24 cellular contexts compared by ENCODE assay signal in the genomic region with DNA sequence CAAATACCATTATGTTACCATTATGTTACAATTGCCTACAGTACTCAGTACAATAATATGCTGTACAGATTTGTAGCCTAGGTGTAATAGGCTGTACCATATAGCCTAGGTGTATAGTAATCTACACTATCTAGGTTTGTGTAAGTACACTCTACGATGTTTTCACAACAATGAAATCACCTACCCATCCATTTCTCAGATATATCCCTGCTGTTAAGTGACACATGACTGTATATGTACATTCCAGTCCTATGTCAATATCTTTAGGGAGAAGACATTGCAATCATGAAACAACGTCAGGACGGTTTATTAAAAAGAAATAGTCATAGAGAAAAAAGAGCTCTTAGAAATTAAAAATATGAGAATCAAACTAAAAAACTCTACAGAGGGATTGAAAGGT.
DNase-seq lines count a peak whose midpoint lies in the region; ATAC-seq, FAIRE-seq and TF ChIP-seq lines count a peak whose summit lies in the region.
"Had no signal": no experiment of that assay in that cellular context is flagged by ENCODE, and none has a peak within 500 bp of the region (broad histone marks: within the 10 kb centered on the region; RNA-seq: fewer than 3 reads in every experiment).

No MANE protein-coding gene starts in this region.

- H3K27ac ChIP-seq in breast epithelium: peak overlapping the region; percentile 4 to 50

- H3K36me3 Mint-ChIP-seq in activated naive CD8-positive, alpha-beta T cell treated with anti-CD3 and anti-CD28 coated beads, Interleukin-2, amount 50 U/mL, for 24 hours (ENCODE audit: low read depth): peaks cover 6% of the 10 kb centered on the region

- H3K9me3 Mint-ChIP-seq in activated naive CD8-positive, alpha-beta T cell treated with anti-CD3 and anti-CD28 coated beads, Interleukin-2, amount 50 U/mL, for 24 hours: peaks cover 38% of the 10 kb centered on the region

- H3K27me3 ChIP-seq in breast epithelium: no peaks in the 10 kb centered on the region

- intact Hi-C loops in breast epithelium (cut with DNase I; ENCODE audit: low total_unique reads) (no loop called here), left colon (cut with DNase I, micrococcal nuclease) (no loop called here)

- no peaks in the 10 kb centered on the region for H3K36me3 ChIP-seq in breast epithelium

- peak; percentile 23 for ATAC-seq in left colon
- no peak for ATAC-seq in activated naive CD8-positive, alpha-beta T cell treated with anti-CD3 and anti-CD28 coated beads, Interleukin-2, amount 50 U/mL, for 24 hours
- ATAC-seq: GM23338, Panc1, SK-N-SH treated with all-trans-retinoic acid at 6 μM for 48 hours had no signal

- no peak overlapping the region for H3K4me3 ChIP-seq in breast epithelium
- H3K4me3 ChIP-seq: GM23338 had no signal

- TF ChIP-seq POLR2A in H54 (IDR thresholded peaks at IDR 0.05; ENCODE audit: low read depth, low read length) (no peak), breast epithelium (IDR thresholded peaks at IDR 0.05) (no peak)

- no peaks in the 10 kb centered on the region for H3K27me3 Mint-ChIP-seq in activated naive CD8-positive, alpha-beta T cell treated with anti-CD3 and anti-CD28 coated beads, Interleukin-2, amount 50 U/mL, for 24 hours

- DNase-seq in H54 (ENCODE audit: insufficient read length, low spot score) (no peak), breast epithelium (ENCODE audit: low spot score in 2 of 2) (no peak), left colon (no peak), kidney glomerular epithelial cell (lab: John Stamatoyannopoulos, UW) (no peak), SW480 (ENCODE audit: low spot score) (no peak), epidermal melanocyte (ENCODE audit: insufficient read length, low spot score) (no peak)
- no peak for DNase-seq in activated naive CD8-positive, alpha-beta T cell treated with anti-CD3 and anti-CD28 coated beads, Interleukin-2, amount 50 U/mL, for 24 hours
- DNase-seq: CD4-positive, CD25-positive, alpha-beta regulatory T cell; DMS 273 treated with DMSO at 0.1 percent for 48 hours; HCEC 1CT; NCI-H1105 treated with DMSO at 0.1 percent for 48 hours; NCI-H1694; NCI-H2081; NCI-H2171; NCI-H345; NCI-H524; NCI-H774; NK-92 treated with Interleukin-12 subunit alpha and Interleukin-12 subunit beta, amount 100 ng/mL, for 24 hours had no signal

- H3K4me1 ChIP-seq in breast epithelium: no peaks in the 10 kb centered on the region

- no peaks in the 10 kb centered on the region for H3K4me1 Mint-ChIP-seq in activated naive CD8-positive, alpha-beta T cell treated with anti-CD3 and anti-CD28 coated beads, Interleukin-2, amount 50 U/mL, for 24 hours
- H3K4me1 Mint-ChIP-seq: GM23338 had no signal

- no peak overlapping the region for H3K27ac Mint-ChIP-seq in activated naive CD8-positive, alpha-beta T cell treated with anti-CD3 and anti-CD28 coated beads, Interleukin-2, amount 50 U/mL, for 24 hours
- H3K27ac Mint-ChIP-seq: GM23338, IgD-negative memory B cell had no signal

- H3K9me3 ChIP-seq in breast epithelium: peaks cover 0 to 9% of the 10 kb centered on the region in 2 donors

- H3K4me3 Mint-ChIP-seq in activated naive CD8-positive, alpha-beta T cell treated with anti-CD3 and anti-CD28 coated beads, Interleukin-2, amount 50 U/mL, for 24 hours: no peak overlapping the region
- H3K4me3 Mint-ChIP-seq: CD4-positive, CD25-positive, alpha-beta regulatory T cell; GM23338; IgD-negative memory B cell had no signal

- FAIRE-seq in H54 (lab: Jason Lieb, UNC): peak; percentile 33
- FAIRE-seq: G401.6, GM12892 had no signal

- TF ChIP-seq CTCF in breast epithelium (IDR thresholded peaks at IDR 0.05): no peak
